8 cellular contexts compared by ENCODE assay signal in genomic region chr2:131492418-131493198, GRCh38. TPM values are rescaled to one million over a fixed set of nuclear protein-coding genes. Genes with fewer than 3 reads are reported as not detected.
A peak's percentile ranks its signal among the peaks of the same experiment; 100 is the strongest.
DNase-seq lines count a peak whose midpoint lies in the region; ATAC-seq and TF ChIP-seq lines count a peak whose summit lies in the region.

No MANE protein-coding gene starts in this region.

- peak overlapping the region; percentile 93 to 99 (median 94) for H3K4me3 Mint-ChIP-seq in CD8-positive, alpha-beta memory T cell

- H3K27ac Mint-ChIP-seq in CD8-positive, alpha-beta memory T cell, result peak overlapping the region; percentile 95 to 99 (median 98)

- DNase-seq in CD8-positive, alpha-beta memory T cell, result peak; percentile 88 to 95 (median 93)
- peak; percentile 95 for DNase-seq in NCI-H774 (lab: John Stamatoyannopoulos, UW)
- peak; percentile 97 for DNase-seq in activated CD4-positive, alpha-beta T cell treated with anti-CD3 and anti-CD28 coated beads, Interleukin-2, amount 50 U/mL, for 48 hours
- peak; percentile 82 to 91 (median 88) for DNase-seq in dorsolateral prefrontal cortex
- peak; percentile 86 to 96 for DNase-seq in lower leg skin (ENCODE audit: low spot score in 2 of 2)
- DNase-seq in stimulated activated CD4-positive, alpha-beta T cell treated with anti-CD3 and anti-CD28 coated beads, Interleukin-4, amount 100 ng/mL, for 4 hours, result peak; percentile 90 to 91

- intact Hi-C loops in dorsolateral prefrontal cortex (cut with DNase I) (loop anchor here (5.0 to 10.0 kb wide), 3 partner anchors 80 to 340 kb away; no protein-coding TSS in a partner anchor), lower leg skin (cut with DNase I; ENCODE audit: low total_unique reads) (no loop called here)

- CTCF ChIA-PET in CD8-positive, alpha-beta memory T cell (lab: Charles Lee), result interaction anchor here (0.8 to 3.1 kb wide), 18 partner anchors 8 to 1311 kb away, joined by 3 to 18 read pairs (median 4); partner anchors contain the start of genes IMP4, PLEKHB2 and SMPD4

- H3K27me3 ChIP-seq in CD8-positive, alpha-beta memory T cell (ENCODE audit: insufficient read depth, low read length, poor library complexity, severe bottlenecking), result no peaks in the 10 kb centered on the region
- H3K27me3 ChIP-seq in dorsolateral prefrontal cortex, result no peaks in the 10 kb centered on the region

- H3K4me3 ChIP-seq in CD8-positive, alpha-beta memory T cell (ENCODE audit: low read length), result peak overlapping the region; percentile 86
- H3K4me3 ChIP-seq in dorsolateral prefrontal cortex (peak overlapping the region; percentile 57 to 96 (median 86)), lower leg skin (ENCODE audit: low read depth, poor library complexity, severe bottlenecking) (peak overlapping the region; percentile 78)

- peaks cover 26% of the 10 kb centered on the region for H3K4me1 ChIP-seq in CD8-positive, alpha-beta memory T cell (ENCODE audit: insufficient read depth, low read length)

- ATAC-seq in GM19452 (IDR thresholded peaks at IDR 0.05; ENCODE audit: unreplicated experiment) (peak; percentile 79), HG03575 (IDR thresholded peaks at IDR 0.05; ENCODE audit: extremely low read depth, insufficient number of reproducible peaks, low FRiP score, unreplicated experiment) (peak; percentile 46)

- TF ChIP-seq POLR2A in lower leg skin (IDR thresholded peaks at IDR 0.05), result no peak

- no peaks in the 10 kb centered on the region for H3K9me3 ChIP-seq in CD8-positive, alpha-beta memory T cell (ENCODE audit: low read length)

- no peaks in the 10 kb centered on the region for H3K36me3 ChIP-seq in CD8-positive, alpha-beta memory T cell (ENCODE audit: insufficient read depth, low read length)

- H3K27me3 Mint-ChIP-seq in CD8-positive, alpha-beta memory T cell, result peaks cover 0 to 2% of the 10 kb centered on the region in 2 donors

- H3K27ac ChIP-seq in CD8-positive, alpha-beta memory T cell (ENCODE audit: low read depth, low read length), result peak overlapping the region; percentile 97
- H3K27ac ChIP-seq in dorsolateral prefrontal cortex, result peak overlapping the region; percentile 40 to 96 (median 89)

- H3K4me1 Mint-ChIP-seq in CD8-positive, alpha-beta memory T cell, result peaks cover 30 to 64% (median 40%) of the 10 kb centered on the region in 3 donors

- peak; percentile 58 to 93 (median 76) for TF ChIP-seq CTCF in dorsolateral prefrontal cortex (IDR thresholded peaks at IDR 0.05 in 54 of 56, conservative IDR thresholded peaks at IDR 0.05 in 2 of 56; ENCODE audit: low read depth in 1 of 56, partially characterized antibody in 56 of 56)
- no peak for TF ChIP-seq CTCF in lower leg skin (IDR thresholded peaks at IDR 0.05)

- peaks cover 0 to 24% (median 0%) of the 10 kb centered on the region in 3 donors for H3K36me3 Mint-ChIP-seq in CD8-positive, alpha-beta memory T cell

- POLR2A ChIA-PET in CD8-positive, alpha-beta memory T cell (lab: Charles Lee), result interaction anchor here (0.7 to 1.1 kb wide), 2 partner anchors 1150 to 1311 kb away, joined by 4 to 6 read pairs; partner anchors contain the start of genes IMP4 and SMPD4

- no peaks in the 10 kb centered on the region for H3K9me3 Mint-ChIP-seq in CD8-positive, alpha-beta memory T cell

- WGBS in lower leg skin, 2 donors, result 0% methylated on average over 52 to 57 of the region's 79 CpGs

RNA-seq across cellular contexts. Expression of gene MZT2A, which starts 0.4 kb away (rescaled TPM):
- 100 to 1,000 TPM; 141 to 142 TPM for total RNA-seq in CD8-positive, alpha-beta memory T cell
- 92.6 TPM for polyA plus RNA-seq in CD8-positive, alpha-beta memory T cell
- 100 to 1,000 TPM in 98 of 120 experiments, 10 to 100 TPM in 22; 72.4 to 200 (median 116) TPM for total RNA-seq in dorsolateral prefrontal cortex
- 100 to 1,000 TPM in 1 of 4 donors, 10 to 100 TPM in 3; 78.2 to 110 (median 89.2) TPM for total RNA-seq in lower leg skin

RNA-seq across cellular contexts. Expression of gene TUBA3D, which starts 16.7 kb away (rescaled TPM):
- not detected for total RNA-seq in CD8-positive, alpha-beta memory T cell
- polyA plus RNA-seq in CD8-positive, alpha-beta memory T cell, result 0.14 TPM
- total RNA-seq in dorsolateral prefrontal cortex (1 to 10 TPM in 52 of 120 experiments, under 1 TPM in 48, not detected in 20; 0.29 to 2.9 (median 1.0) TPM), lower leg skin (1 to 10 TPM in 1 of 4 donors, under 1 TPM in 1, not detected in 2; 0.89 to 2.0 TPM)

RNA-seq across cellular contexts. Expression of gene CCDC74A, which starts 35.1 kb away (rescaled TPM):
- total RNA-seq in CD8-positive, alpha-beta memory T cell, result 1 to 10 TPM; 3.6 to 5.0 TPM
- polyA plus RNA-seq in CD8-positive, alpha-beta memory T cell, result 0.69 TPM
- total RNA-seq in dorsolateral prefrontal cortex (10 to 100 TPM in 73 of 120 experiments, 1 to 10 TPM in 47; 3.4 to 21.8 (median 10.7) TPM), lower leg skin (10 to 100 TPM in 2 of 4 donors, 1 to 10 TPM in 2; 5.9 to 15.4 (median 8.5) TPM)

Comparison
In these comparisons a context has a peak if more than half of its experiments do, and no peak if none do; other contexts are left out.
1. Peak in every context shown above with its lines: DNase-seq, ATAC-seq, H3K4me3 ChIP-seq and H3K27ac ChIP-seq.
2. CTCF ChIP-seq: peak in dorsolateral prefrontal cortex (56 of 56); none in lower leg skin (0 of 3).